Comparison of ENCODE assay signal across 1 cellular context in genomic region chr17:1516403-1517161, GRCh38.
TF ChIP-seq lines count a peak whose summit lies in the region.

Gene INPP5K (minus strand): TSS chr17:1516612. CDS start chr17:1516499, 113 bp downstream.

TF ChIP-seq in HEK293, 187 proteins besides CTCF, POLR2A, EP300 and RAD21 (continued from another document):
- TF ChIP-seq, protein P1, sequence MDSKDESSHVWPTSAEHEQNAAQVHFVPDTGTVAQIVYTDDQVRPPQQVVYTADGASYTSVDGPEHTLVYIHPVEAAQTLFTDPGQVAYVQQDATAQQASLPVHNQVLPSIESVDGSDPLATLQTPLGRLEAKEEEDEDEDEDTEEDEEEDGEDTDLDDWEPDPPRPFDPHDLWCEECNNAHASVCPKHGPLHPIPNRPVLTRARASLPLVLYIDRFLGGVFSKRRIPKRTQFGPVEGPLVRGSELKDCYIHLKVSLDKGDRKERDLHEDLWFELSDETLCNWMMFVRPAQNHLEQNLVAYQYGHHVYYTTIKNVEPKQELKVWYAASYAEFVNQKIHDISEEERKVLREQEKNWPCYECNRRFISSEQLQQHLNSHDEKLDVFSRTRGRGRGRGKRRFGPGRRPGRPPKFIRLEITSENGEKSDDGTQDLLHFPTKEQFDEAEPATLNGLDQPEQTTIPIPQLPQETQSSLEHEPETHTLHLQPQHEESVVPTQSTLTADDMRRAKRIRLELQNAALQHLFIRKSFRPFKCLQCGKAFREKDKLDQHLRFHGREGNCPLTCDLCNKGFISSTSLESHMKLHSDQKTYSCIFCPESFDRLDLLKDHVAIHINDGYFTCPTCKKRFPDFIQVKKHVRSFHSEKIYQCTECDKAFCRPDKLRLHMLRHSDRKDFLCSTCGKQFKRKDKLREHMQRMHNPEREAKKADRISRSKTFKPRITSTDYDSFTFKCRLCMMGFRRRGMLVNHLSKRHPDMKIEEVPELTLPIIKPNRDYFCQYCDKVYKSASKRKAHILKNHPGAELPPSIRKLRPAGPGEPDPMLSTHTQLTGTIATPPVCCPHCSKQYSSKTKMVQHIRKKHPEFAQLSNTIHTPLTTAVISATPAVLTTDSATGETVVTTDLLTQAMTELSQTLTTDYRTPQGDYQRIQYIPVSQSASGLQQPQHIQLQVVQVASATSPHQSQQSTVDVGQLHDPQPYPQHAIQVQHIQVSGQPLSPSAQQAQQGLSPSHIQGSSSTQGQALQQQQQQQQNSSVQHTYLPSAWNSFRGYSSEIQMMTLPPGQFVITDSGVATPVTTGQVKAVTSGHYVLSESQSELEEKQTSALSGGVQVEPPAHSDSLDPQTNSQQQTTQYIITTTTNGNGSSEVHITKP (tag by site-specific recombination; IDR thresholded peaks at IDR 0.05), result peak; percentile 30; the same call in 1 of the 2 replicates
- TF ChIP-seq ZNF335 (tag by site-specific recombination; conservative IDR thresholded peaks at IDR 0.05) (peak; percentile 58), ZNF2 (tag by site-specific recombination; IDR thresholded peaks at IDR 0.05) (0 out of 2 replicates have a peak, but pooled peaks have one; percentile 28), PRDM4 (tag by site-specific recombination; IDR thresholded peaks at IDR 0.05) (no peak), ZNF10 (tag by site-specific recombination; IDR thresholded peaks at IDR 0.05) (0 out of 2 replicates have a peak, but pooled peaks have one; percentile 1), ZNF658 (tag by site-specific recombination; IDR thresholded peaks at IDR 0.05) (no peak), ZBTB7A (tag by site-specific recombination; IDR thresholded peaks at IDR 0.05; ENCODE audit: low read depth) (peak; percentile 28; the same call in 1 of the 2 replicates), GLIS2 (tag by site-specific recombination; IDR thresholded peaks at IDR 0.05) (peak; percentile 81), KLF1 (tag by site-specific recombination; IDR thresholded peaks at IDR 0.05) (peak; percentile 40; the same call in 1 of the 2 replicates), GFI1B (tag by site-specific recombination; IDR thresholded peaks at IDR 0.05) (no peak), OSR2 (tag by site-specific recombination; IDR thresholded peaks at IDR 0.05) (peak; percentile 75), REST (tag by site-specific recombination; IDR thresholded peaks at IDR 0.05) (0 out of 2 replicates have a peak, but pooled peaks have one; percentile 5), ZNF341 (tag by site-specific recombination; IDR thresholded peaks at IDR 0.05; ENCODE audit: low read depth) (no peak; the same call in 1 of the 2 replicates), ZBTB8A (tag by site-specific recombination; IDR thresholded peaks at IDR 0.05) (peak; percentile 96), ZNF585B (tag by site-specific recombination; IDR thresholded peaks at IDR 0.05) (no peak), SCRT2 (tag by site-specific recombination; IDR thresholded peaks at IDR 0.05) (peak; percentile 61; the same call in 1 of the 2 replicates), ZNF138 (tag by site-specific recombination; IDR thresholded peaks at IDR 0.05; ENCODE audit: borderline replicate concordance) (no peak), IKZF3 (tag by site-specific recombination; IDR thresholded peaks at IDR 0.05) (no peak), YY2 (tag by site-specific recombination; IDR thresholded peaks at IDR 0.05) (peak; percentile 13; the same call in 1 of the 2 replicates)
- TF ChIP-seq, protein P2, sequence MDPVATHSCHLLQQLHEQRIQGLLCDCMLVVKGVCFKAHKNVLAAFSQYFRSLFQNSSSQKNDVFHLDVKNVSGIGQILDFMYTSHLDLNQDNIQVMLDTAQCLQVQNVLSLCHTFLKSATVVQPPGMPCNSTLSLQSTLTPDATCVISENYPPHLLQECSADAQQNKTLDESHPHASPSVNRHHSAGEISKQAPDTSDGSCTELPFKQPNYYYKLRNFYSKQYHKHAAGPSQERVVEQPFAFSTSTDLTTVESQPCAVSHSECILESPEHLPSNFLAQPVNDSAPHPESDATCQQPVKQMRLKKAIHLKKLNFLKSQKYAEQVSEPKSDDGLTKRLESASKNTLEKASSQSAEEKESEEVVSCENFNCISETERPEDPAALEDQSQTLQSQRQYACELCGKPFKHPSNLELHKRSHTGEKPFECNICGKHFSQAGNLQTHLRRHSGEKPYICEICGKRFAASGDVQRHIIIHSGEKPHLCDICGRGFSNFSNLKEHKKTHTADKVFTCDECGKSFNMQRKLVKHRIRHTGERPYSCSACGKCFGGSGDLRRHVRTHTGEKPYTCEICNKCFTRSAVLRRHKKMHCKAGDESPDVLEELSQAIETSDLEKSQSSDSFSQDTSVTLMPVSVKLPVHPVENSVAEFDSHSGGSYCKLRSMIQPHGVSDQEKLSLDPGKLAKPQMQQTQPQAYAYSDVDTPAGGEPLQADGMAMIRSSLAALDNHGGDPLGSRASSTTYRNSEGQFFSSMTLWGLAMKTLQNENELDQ (tag by site-specific recombination; IDR thresholded peaks at IDR 0.05; ENCODE audit: low read depth), result no peak
